ENCODE assay signal across 16 cellular contexts in the genomic region with DNA sequence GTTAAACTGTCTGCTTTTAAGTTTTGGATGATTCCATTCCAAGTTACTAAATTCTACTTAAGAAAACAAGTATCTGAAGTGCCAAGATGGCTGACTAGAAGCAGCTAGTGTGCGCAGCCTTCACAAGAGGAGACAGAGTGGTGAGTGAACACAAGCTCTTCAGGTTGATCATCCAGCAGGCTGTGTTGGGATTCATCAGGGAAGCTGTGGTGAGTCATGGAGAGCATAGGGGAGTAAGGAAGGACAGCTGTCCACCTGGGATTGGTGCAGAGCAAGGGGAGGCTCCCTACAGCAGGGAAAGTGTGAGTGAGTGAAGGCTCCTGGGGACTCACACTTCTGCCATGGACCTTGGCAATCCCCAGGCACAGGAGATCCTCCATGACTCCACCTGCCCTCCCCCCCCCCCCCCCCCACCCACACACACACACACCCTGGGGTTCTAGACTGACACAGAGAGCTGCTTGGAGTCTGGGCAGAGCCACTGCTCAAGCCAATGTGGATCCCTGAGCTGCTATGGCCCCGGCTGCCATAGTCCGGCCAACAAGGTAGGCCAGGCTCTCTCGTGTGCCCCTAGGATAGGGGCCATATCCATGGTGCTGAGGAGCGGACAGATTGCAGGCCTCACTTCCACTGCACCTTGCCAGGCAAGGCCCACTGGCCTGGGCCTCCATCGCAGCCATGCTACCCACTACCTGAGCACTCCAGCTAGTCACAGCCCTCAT. TPM values are rescaled to one million over a fixed set of nuclear protein-coding genes. Genes with fewer than 3 reads are reported as not detected.
DNase-seq lines count a peak whose midpoint lies in the region; ATAC-seq, FAIRE-seq and TF ChIP-seq lines count a peak whose summit lies in the region.
"Had no signal": no experiment of that assay in that cellular context is flagged by ENCODE, and none has a peak within 500 bp of the region (broad histone marks: within the 10 kb centered on the region; RNA-seq: fewer than 3 reads in every experiment).

No MANE protein-coding gene starts in this region.

- no peak for TF ChIP-seq EP300 in HepG2 (IDR thresholded peaks at IDR 0.05; ENCODE audit: low read depth in 2 of 2, low read length in 2 of 2)
- TF ChIP-seq EP300 in HepG2 (CRISPR knock-in tag; IDR thresholded peaks at IDR 0.05; ENCODE audit: borderline replicate concordance) = no peak

- 100% methylated on average over 3 of the region's 6 CpGs for WGBS in HepG2 (ENCODE audit: low lambda C conversion rate)

- intact Hi-C loops in HepG2 (cut with micrococcal nuclease; ENCODE audit: unreplicated experiment) (no loop called here), gastrocnemius medialis (cut with DNase I; ENCODE audit: low total_unique reads) (no loop called here)

- TF ChIP-seq POLR2A in HepG2 (IDR thresholded peaks at IDR 0.05; ENCODE audit: insufficient read depth in 1 of 2, low read depth in 2 of 2, low read length in 2 of 2) (no peak), gastrocnemius medialis (IDR thresholded peaks at IDR 0.05) (no peak), erythroblast (IDR thresholded peaks at IDR 0.05; ENCODE audit: low read length) (no peak)

- H3K36me3 ChIP-seq in brain microvascular endothelial cell (replicated peaks) = no peaks in the 10 kb centered on the region
- H3K36me3 ChIP-seq in HepG2 (replicated peaks in 1 of 2; ENCODE audit: control insufficient read depth in 1 of 2, insufficient read depth in 2 of 2, low read length in 2 of 2) = peaks cover 5 to 18% of the 10 kb centered on the region in 2 experiments; a peak in 4 of 5 replicates
- peaks cover 0 to 22% of the 10 kb centered on the region in 2 donors for H3K36me3 ChIP-seq in gastrocnemius medialis
- H3K36me3 ChIP-seq: uterus had no signal

- no peaks in the 10 kb centered on the region for H3K79me2 ChIP-seq in HepG2 (ENCODE audit: insufficient read depth, low read length)

- H3K9me3 ChIP-seq in HepG2 (ENCODE audit: low read length) = no peaks in the 10 kb centered on the region
- no peaks in the 10 kb centered on the region for H3K9me3 ChIP-seq in gastrocnemius medialis
- H3K9me3 ChIP-seq: esophagus muscularis mucosa had no signal

- DNase-seq in AG08395 (ENCODE audit: low spot score) = peak; percentile 12
- peak; percentile 27 for DNase-seq in HK-2 (ENCODE audit: unreplicated experiment)
- peak; percentile 27 for DNase-seq in brain microvascular endothelial cell
- DNase-seq in HepG2 (ENCODE audit: low spot score) = no peak
- DNase-seq in DMS 273 treated with DMSO at 0.1 percent for 48 hours (lab: John Stamatoyannopoulos, UW) = no peak
- no peak for DNase-seq in gastrocnemius medialis
- DNase-seq in erythroblast (lab: John Stamatoyannopoulos, UW) = no peak
- DNase-seq: activated CD4-positive, alpha-beta memory T cell treated with anti-CD3 and anti-CD28 coated beads, Interleukin-2, amount 10 ng/mL, durations not matched to agents 7 days and 5 days; activated naive CD4-positive, alpha-beta T cell; NCI-H1105; NCI-H526 treated with DMSO at 0.1 percent for 48 hours; psoas muscle; Right ventricle myocardium superior; uterus had no signal

- POLR2A ChIA-PET in HepG2 (lab: Yijun Ruan, JAX) = interaction anchor here (0.6 to 3.6 kb wide), 5 partner anchors 11 to 109 kb away, joined by 3 to 20 read pairs (median 3); a partner anchor contains a TSS

- H3K9ac ChIP-seq in HepG2 (ENCODE audit: insufficient read depth, low read depth, low read length) = no peak overlapping the region

- TF ChIP-seq CTCF in brain microvascular endothelial cell (IDR thresholded peaks at IDR 0.05; ENCODE audit: low read depth, low read length, missing control alignments) (no peak), HepG2 (CRISPR knock-in tag; IDR thresholded peaks at IDR 0.05) (no peak), gastrocnemius medialis (IDR thresholded peaks at IDR 0.05 in 4 of 5, conservative IDR thresholded peaks at IDR 0.05 in 1 of 5) (no peak)

- H3K4me2 ChIP-seq in HepG2 (ENCODE audit: low read depth, low read length) = no peak overlapping the region

- BruUV-seq in HepG2 (replicated peaks; lab: Mats Ljungman, UMichigan) = no TSS peak

- no peak for FAIRE-seq in HepG2 (lab: Jason Lieb, UNC)

- no peak overlapping the region for H2AFZ ChIP-seq in HepG2 (ENCODE audit: low read length)

- CTCF ChIA-PET in HepG2 (lab: Yijun Ruan, JAX; ENCODE audit: low intra/inter-chr PET ratio, low total read pairs) = interaction anchor here (1.6 to 4.5 kb wide), 2 partner anchors 32 to 36 kb away, joined by 7 to 24 read pairs; no protein-coding TSS in a partner anchor

- no peak for TF ChIP-seq RAD21 in HepG2 (CRISPR knock-in tag; IDR thresholded peaks at IDR 0.05)

- no peaks in the 10 kb centered on the region for H4K20me1 ChIP-seq in HepG2 (ENCODE audit: insufficient read depth, low read length)

- peaks cover 15% of the 10 kb centered on the region for H3K4me1 ChIP-seq in HepG2 (ENCODE audit: insufficient read depth, low read length)
- no peaks in the 10 kb centered on the region for H3K4me1 ChIP-seq in gastrocnemius medialis
- H3K4me1 ChIP-seq: esophagus muscularis mucosa, psoas muscle, uterus had no signal

- H3K27me3 ChIP-seq in brain microvascular endothelial cell (replicated peaks) = no peaks in the 10 kb centered on the region
- no peaks in the 10 kb centered on the region for H3K27me3 ChIP-seq in HepG2 (ENCODE audit: control insufficient read depth in 1 of 2, insufficient read depth in 2 of 2, low read length in 2 of 2)
- H3K27me3 ChIP-seq in gastrocnemius medialis = no peaks in the 10 kb centered on the region
- H3K27me3 ChIP-seq: esophagus muscularis mucosa, uterus had no signal

- H3K27ac ChIP-seq in brain microvascular endothelial cell (no peak overlapping the region), HepG2 (ENCODE audit: extremely low read length, insufficient read depth, low read length) (peak overlapping the region; percentile 58), gastrocnemius medialis (no peak overlapping the region)
- H3K27ac ChIP-seq: esophagus muscularis mucosa, psoas muscle, uterus had no signal

- H3K4me3 ChIP-seq in brain microvascular endothelial cell (ENCODE audit: low read depth, low read length) = no peak overlapping the region
- H3K4me3 ChIP-seq in HepG2 (replicated peaks in 1 of 3; ENCODE audit: insufficient read depth in 1 of 3, low read depth in 2 of 3, low read length in 3 of 3) = no peak overlapping the region
- H3K4me3 ChIP-seq in gastrocnemius medialis = no peak overlapping the region
- H3K4me3 ChIP-seq: esophagus muscularis mucosa, psoas muscle, uterus had no signal

- ATAC-seq in HepG2 = peak; percentile 23
- ATAC-seq in gastrocnemius medialis = no peak
- ATAC-seq in HG03571 (IDR thresholded peaks at IDR 0.05; ENCODE audit: unreplicated experiment) = no peak

- in situ Hi-C loops in brain microvascular endothelial cell (cut with HindIII; ENCODE audit: low pct_ligation_motif_present, low sequenced_read_pairs) = no loop called here
- in situ Hi-C loops in HepG2 (cut with HindIII; ENCODE audit: extremely low pct_ligation_motif_present, low pct_unique_long_range_greater_than_20kb) = no loop called here
- in situ Hi-C loops in gastrocnemius medialis (cut with MboI; ENCODE audit: low sequenced_read_pairs in 4 of 4) = no loop called here

RNA-seq across cellular contexts. Expression of a gene that starts 23.5 kb away (rescaled TPM):
- total RNA-seq in HepG2 (2016; rRNA removed; fragmentation: Illumina TruSeq; extraction: Trizol) (39.1 and 47.6 TPM in 2 replicates), gastrocnemius medialis (10 to 100 TPM in 2 of 4 donors, 1 to 10 TPM in 2; 4.3 to 19.3 (median 11.0) TPM)
- total RNA-seq in HepG2 (2016; cell fraction: cytosol; rRNA removed; fragmentation: Illumina TruSeq; extraction: Trizol; ENCODE audit: low read depth) = 22.0 and 24.4 TPM in 2 replicates
- total RNA-seq in HepG2 (2016; cell fraction: insoluble cytoplasmic fraction; rRNA removed; fragmentation: Illumina TruSeq; extraction: Trizol) = 42.6 and 49.3 TPM in 2 replicates
- total RNA-seq in HepG2 (2016; cell fraction: membrane; rRNA removed; fragmentation: Illumina TruSeq; extraction: Trizol) = 48.8 and 50.6 TPM in 2 replicates
- total RNA-seq in HepG2 (2016; cell fraction: nucleus; rRNA removed; fragmentation: Illumina TruSeq; extraction: Trizol) = 23.6 and 26.4 TPM in 2 replicates
- 16.7 and 17.3 TPM in 2 replicates for polyA plus RNA-seq in HepG2 (2011; rRNA removed)
- polyA plus RNA-seq in HepG2 (2011; cell fraction: cytosol; rRNA removed) = 18.4 TPM in 2 replicates
- polyA plus RNA-seq in HepG2 (2011; cell fraction: nucleus; rRNA removed) = 13.4 and 16.0 TPM in 2 replicates
- polyA plus RNA-seq in HepG2 (2012) = 15.2 and 20.8 TPM in 2 replicates
- 16.9 and 21.3 TPM in 2 replicates for polyA plus RNA-seq in HepG2 (2016; cell fraction: cytosol; fragmentation: Illumina TruSeq; extraction: Trizol; ENCODE audit: low read depth)
- polyA plus RNA-seq in HepG2 (2016; cell fraction: insoluble cytoplasmic fraction; fragmentation: Illumina TruSeq; extraction: Trizol; ENCODE audit: low read depth) = 29.3 and 33.6 TPM in 2 replicates
- 26.5 and 28.3 TPM in 2 replicates for polyA plus RNA-seq in HepG2 (2016; cell fraction: membrane; fragmentation: Illumina TruSeq; extraction: Trizol; ENCODE audit: low read depth)
- polyA plus RNA-seq in HepG2 (2016; cell fraction: nucleus; fragmentation: Illumina TruSeq; extraction: Trizol; ENCODE audit: insufficient read depth, low read depth) = 21.7 and 25.2 TPM in 2 replicates
- polyA minus RNA-seq in HepG2 (2011; rRNA and poly(A)+ RNA removed; ENCODE audit: low replicate concordance) = 51.4 and 76.4 TPM in 2 replicates
- 18.8 and 20.9 TPM in 2 replicates for polyA minus RNA-seq in HepG2 (2011; cell fraction: cytosol; rRNA and poly(A)+ RNA removed)
- 15.6 and 18.8 TPM in 2 replicates for polyA minus RNA-seq in HepG2 (2011; cell fraction: nucleus; rRNA and poly(A)+ RNA removed)

RNA-seq across cellular contexts. Expression of a gene that starts 41.9 kb away (rescaled TPM):
- total RNA-seq in HepG2 (2016; rRNA removed; fragmentation: Illumina TruSeq; extraction: Trizol) = 34.1 and 43.5 TPM in 2 replicates
- total RNA-seq in HepG2 (2016; cell fraction: cytosol; rRNA removed; fragmentation: Illumina TruSeq; extraction: Trizol; ENCODE audit: low read depth) = 16.8 and 19.4 TPM in 2 replicates
- 33.0 and 40.4 TPM in 2 replicates for total RNA-seq in HepG2 (2016; cell fraction: insoluble cytoplasmic fraction; rRNA removed; fragmentation: Illumina TruSeq; extraction: Trizol)
- 18.7 and 19.6 TPM in 2 replicates for total RNA-seq in HepG2 (2016; cell fraction: membrane; rRNA removed; fragmentation: Illumina TruSeq; extraction: Trizol)
- total RNA-seq in HepG2 (2016; cell fraction: nucleus; rRNA removed; fragmentation: Illumina TruSeq; extraction: Trizol) = 23.7 and 27.9 TPM in 2 replicates
- 20.4 and 23.7 TPM in 2 replicates for polyA plus RNA-seq in HepG2 (2011; rRNA removed)
- polyA plus RNA-seq in HepG2 (2011; cell fraction: cytosol; rRNA removed) = 11.8 and 14.3 TPM in 2 replicates
- polyA plus RNA-seq in HepG2 (2011; cell fraction: nucleus; rRNA removed) = 13.6 and 19.3 TPM in 2 replicates
- 20.1 and 23.9 TPM in 2 replicates for polyA plus RNA-seq in HepG2 (2012)
- polyA plus RNA-seq in HepG2 (2016; cell fraction: cytosol; fragmentation: Illumina TruSeq; extraction: Trizol; ENCODE audit: low read depth) = 15.7 and 16.2 TPM in 2 replicates
- 41.7 and 42.1 TPM in 2 replicates for polyA plus RNA-seq in HepG2 (2016; cell fraction: insoluble cytoplasmic fraction; fragmentation: Illumina TruSeq; extraction: Trizol; ENCODE audit: low read depth)
- 14.6 and 14.8 TPM in 2 replicates for polyA plus RNA-seq in HepG2 (2016; cell fraction: membrane; fragmentation: Illumina TruSeq; extraction: Trizol; ENCODE audit: low read depth)
- 33.3 and 34.6 TPM in 2 replicates for polyA plus RNA-seq in HepG2 (2016; cell fraction: nucleus; fragmentation: Illumina TruSeq; extraction: Trizol; ENCODE audit: insufficient read depth, low read depth)
- 4.6 and 5.6 TPM in 2 replicates for polyA minus RNA-seq in HepG2 (2011; rRNA and poly(A)+ RNA removed; ENCODE audit: low replicate concordance)
- polyA minus RNA-seq in HepG2 (2011; cell fraction: cytosol; rRNA and poly(A)+ RNA removed) = 6.1 and 9.2 TPM in 2 replicates
- 23.2 and 39.9 TPM in 2 replicates for polyA minus RNA-seq in HepG2 (2011; cell fraction: nucleus; rRNA and poly(A)+ RNA removed)
- total RNA-seq in gastrocnemius medialis = 10 to 100 TPM; 21.0 to 29.5 (median 24.8) TPM

Comparison
In these comparisons a context has a peak if more than half of its experiments do, and no peak if none do; other contexts are left out.
1. DNase-seq: peak in AG08395 (single experiment), HK-2 (single experiment) and brain microvascular endothelial cell (single experiment); none in HepG2 (single experiment), DMS 273 treated with DMSO at 0.1 percent for 48 hours (single experiment), gastrocnemius medialis (0 of 2) and erythroblast (0 of 2).